In the genomic region with DNA sequence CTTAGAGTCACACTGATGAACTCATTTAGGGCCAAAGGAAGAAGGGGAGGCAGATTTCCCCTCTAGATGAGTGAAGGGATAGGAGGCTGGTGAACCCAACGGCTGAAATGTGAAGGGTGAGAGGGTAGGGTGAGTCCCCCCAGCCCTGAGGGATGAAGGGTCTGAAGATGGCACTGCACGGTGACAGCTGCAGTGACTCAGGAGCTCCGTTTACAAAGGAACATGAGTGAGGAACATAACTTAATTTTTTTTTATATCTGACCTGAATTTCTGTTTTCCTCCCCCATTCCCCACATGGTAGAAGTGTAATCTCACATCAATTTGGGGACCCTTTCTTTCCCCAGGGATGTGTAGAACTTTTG, we compare ENCODE assay signal across 1 cellular context.
TF ChIP-seq lines count a peak whose summit lies in the region.

No MANE protein-coding gene starts in this region.

TF ChIP-seq in A549, 52 proteins besides CTCF, POLR2A, EP300 and RAD21:
- no peak for TF ChIP-seq CBX2 (IDR thresholded peaks at IDR 0.05; ENCODE audit: borderline replicate concordance, low read depth)
